In the genomic region with DNA sequence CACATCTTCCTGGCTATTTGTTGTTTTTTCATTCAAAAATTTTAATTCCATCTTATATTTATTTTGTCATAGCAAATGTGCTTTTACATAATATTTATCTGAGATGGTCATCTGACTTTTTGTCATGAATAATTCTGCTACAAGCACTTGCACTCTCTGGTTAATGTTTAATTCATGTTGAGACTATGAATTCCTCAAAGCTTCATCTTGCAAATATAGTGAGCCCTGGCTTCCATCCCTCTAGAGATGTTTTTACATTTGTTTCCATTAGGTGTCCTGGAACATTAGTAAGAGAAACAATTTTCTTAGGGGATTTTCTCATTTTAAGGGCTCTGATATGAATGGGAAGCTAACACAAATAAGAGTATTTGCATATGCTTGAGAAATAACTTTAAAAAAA, we compare ENCODE assay signal across 22 cellular contexts.
"Had no signal": no experiment of that assay in that cellular context is flagged by ENCODE, and none has a peak within 500 bp of the region (broad histone marks: within the 10 kb centered on the region; RNA-seq: fewer than 3 reads in every experiment).

No MANE protein-coding gene starts in this region.

- H3K4me3 Mint-ChIP-seq: activated CD8-positive, alpha-beta T cell treated with anti-CD3 and anti-CD28 coated beads for 36 hours; activated naive CD4-positive, alpha-beta T cell treated with anti-CD3 and anti-CD28 coated beads, Interleukin-2, amount 10 ng/mL, durations not matched to agents 7 days and 5 days; natural killer cell; stimulated activated naive CD8-positive, alpha-beta T cell treated with anti-CD3 and anti-CD28 coated beads, Interleukin-15, Interleukin-2, amounts not matched to agents 100 ng/mL and 50 ng/mL, for 24 hours; T-helper 2 cell treated with Interferon-gamma antibody and Interleukin-4, amounts not matched to agents 5 μg/mL and 100 μg/mL, for 36 hours had no signal

- H3K27ac Mint-ChIP-seq: activated CD8-positive, alpha-beta T cell treated with anti-CD3 and anti-CD28 coated beads for 36 hours; activated naive CD4-positive, alpha-beta T cell treated with anti-CD3 and anti-CD28 coated beads, Interleukin-2, amount 10 ng/mL, durations not matched to agents 7 days and 5 days; natural killer cell; stimulated activated naive CD8-positive, alpha-beta T cell treated with anti-CD3 and anti-CD28 coated beads, Interleukin-15, Interleukin-2, amounts not matched to agents 100 ng/mL and 50 ng/mL, for 24 hours; T-helper 2 cell treated with Interferon-gamma antibody and Interleukin-4, amounts not matched to agents 5 μg/mL and 100 μg/mL, for 36 hours had no signal

- H3K9me3 ChIP-seq: colonic mucosa, gastrocnemius medialis, heart left ventricle, lower lobe of right lung, suprapubic skin, vagina had no signal

- H3K9me3 Mint-ChIP-seq: activated CD8-positive, alpha-beta T cell treated with anti-CD3 and anti-CD28 coated beads for 36 hours; activated naive CD4-positive, alpha-beta T cell treated with anti-CD3 and anti-CD28 coated beads, Interleukin-2, amount 10 ng/mL, durations not matched to agents 7 days and 5 days; natural killer cell; stimulated activated naive CD8-positive, alpha-beta T cell treated with anti-CD3 and anti-CD28 coated beads, Interleukin-15, Interleukin-2, amounts not matched to agents 100 ng/mL and 50 ng/mL, for 24 hours; T-helper 2 cell treated with Interferon-gamma antibody and Interleukin-4, amounts not matched to agents 5 μg/mL and 100 μg/mL, for 36 hours had no signal

- ATAC-seq: activated CD8-positive, alpha-beta T cell treated with anti-CD3 and anti-CD28 coated beads for 36 hours; gastrocnemius medialis; heart left ventricle; left colon; natural killer cell; right cardiac atrium had no signal

- H3K27me3 ChIP-seq: brain microvascular endothelial cell, colonic mucosa, gastrocnemius medialis, heart left ventricle, suprapubic skin, vagina had no signal

- H3K4me3 ChIP-seq: colonic mucosa, gastrocnemius medialis, heart left ventricle, lower lobe of right lung, suprapubic skin, vagina had no signal

- DNase-seq: activated CD4-positive, alpha-beta T cell treated with anti-CD3 and anti-CD28 coated beads for 48 hours; activated CD4-positive, CD25-positive, alpha-beta regulatory T cell; activated CD8-positive, alpha-beta T cell treated with anti-CD3 and anti-CD28 coated beads for 36 hours; activated effector memory CD4-positive, alpha-beta T cell treated with Interleukin-2 at 50 U/mL for 16 hours; activated naive CD4-positive, alpha-beta T cell treated with anti-CD3 and anti-CD28 coated beads, Interleukin-2, amount 10 ng/mL, durations not matched to agents 7 days and 5 days; activated T-cell treated with anti-CD3 and anti-CD28 coated beads, Interleukin-2, amount 50 U/mL, for 1 hour; aorta; brain microvascular endothelial cell; central memory CD4-positive, alpha-beta T cell; colonic mucosa; gastrocnemius medialis; heart left ventricle; left colon; lower lobe of right lung; natural killer cell; right cardiac atrium; stimulated activated CD4-positive, alpha-beta T cell treated with anti-CD3 and anti-CD28 coated beads, Interleukin-2, amount 100 ng/mL, for 48 hours; trophoblast cell had no signal

- H3K27me3 Mint-ChIP-seq: activated CD8-positive, alpha-beta T cell treated with anti-CD3 and anti-CD28 coated beads for 36 hours; activated naive CD4-positive, alpha-beta T cell treated with anti-CD3 and anti-CD28 coated beads, Interleukin-2, amount 10 ng/mL, durations not matched to agents 7 days and 5 days had no signal

- H3K36me3 Mint-ChIP-seq: activated naive CD4-positive, alpha-beta T cell treated with anti-CD3 and anti-CD28 coated beads, Interleukin-2, amount 10 ng/mL, durations not matched to agents 7 days and 5 days; natural killer cell had no signal

- H3K4me1 ChIP-seq: colonic mucosa, gastrocnemius medialis, heart left ventricle, lower lobe of right lung, suprapubic skin, vagina had no signal

- H3K4me1 Mint-ChIP-seq: activated naive CD4-positive, alpha-beta T cell treated with anti-CD3 and anti-CD28 coated beads, Interleukin-2, amount 10 ng/mL, durations not matched to agents 7 days and 5 days; natural killer cell had no signal

- H3K27ac ChIP-seq: brain microvascular endothelial cell, colonic mucosa, gastrocnemius medialis, heart left ventricle, lower lobe of right lung, suprapubic skin, vagina had no signal

- H3K36me3 ChIP-seq: brain microvascular endothelial cell, colonic mucosa, gastrocnemius medialis, heart left ventricle, lower lobe of right lung, suprapubic skin, vagina had no signal
